In the genomic region with DNA sequence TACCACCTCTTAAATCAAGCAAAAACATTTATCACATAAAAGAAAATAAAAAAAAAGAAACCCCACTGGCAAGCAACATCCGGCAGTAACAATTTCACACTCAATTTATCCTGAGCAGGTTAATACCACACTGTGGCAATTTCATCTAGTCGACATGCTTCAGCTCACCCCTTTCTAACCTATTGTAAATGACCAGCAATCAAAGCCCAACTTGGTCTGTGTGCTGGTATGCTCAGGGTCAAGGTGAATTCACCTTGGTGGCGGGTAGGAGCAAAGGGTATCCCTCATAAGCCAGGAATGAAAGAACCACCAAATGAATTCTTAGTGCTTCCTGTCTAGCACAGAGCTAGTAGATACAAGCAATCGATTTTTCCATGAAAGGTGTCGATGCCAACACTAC, we compare ENCODE assay signal across 20 cellular contexts.
DNase-seq lines count a peak whose midpoint lies in the region; ATAC-seq lines count a peak whose summit lies in the region.
"Had no signal": no experiment of that assay in that cellular context is flagged by ENCODE, and none has a peak within 500 bp of the region (broad histone marks: within the 10 kb centered on the region; RNA-seq: fewer than 3 reads in every experiment).

No MANE protein-coding gene starts in this region.

- peak overlapping the region; percentile 71 for H3K4me3 Mint-ChIP-seq in activated T-cell treated with anti-CD3 and anti-CD28 coated beads, Interleukin-2, amount 50 U/mL, for 24 hours
- H3K4me3 Mint-ChIP-seq in CD4-positive, alpha-beta memory T cell = peak overlapping the region in 6 of 8 donors; percentile 8 to 78 (median 46)
- peak overlapping the region; percentile 77 for H3K4me3 Mint-ChIP-seq in activated naive CD8-positive, alpha-beta T cell treated with anti-CD3 and anti-CD28 coated beads for 36 hours
- peak overlapping the region; percentile 72 to 97 (median 88) for H3K4me3 Mint-ChIP-seq in naive thymus-derived CD4-positive, alpha-beta T cell

- CTCF ChIA-PET in CD4-positive, alpha-beta memory T cell (lab: Charles Lee; ENCODE audit: partially characterized antibody) = interaction anchor here (1.4 to 3.2 kb wide), 2 partner anchors 10 to 42 kb away, joined by 9 read pairs; no protein-coding TSS in a partner anchor
- CTCF ChIA-PET in naive thymus-derived CD4-positive, alpha-beta T cell (lab: Charles Lee) = interaction anchor here (1.0 to 16.7 kb wide), 6 partner anchors 11 to 42 kb away, joined by 3 to 283 read pairs (median 4); no protein-coding TSS in a partner anchor

- no peaks in the 10 kb centered on the region for H3K27me3 ChIP-seq in CD4-positive, alpha-beta memory T cell (ENCODE audit: insufficient read depth, low read length)
- H3K27me3 ChIP-seq in naive thymus-derived CD4-positive, alpha-beta T cell (ENCODE audit: control insufficient read depth in 2 of 2, insufficient read depth in 2 of 2, low read length in 2 of 2) = no peaks in the 10 kb centered on the region
- H3K27me3 ChIP-seq: gastroesophageal sphincter, SJSA1, uterus had no signal

- no peak overlapping the region for H3K27ac ChIP-seq in CD4-positive, alpha-beta memory T cell (ENCODE audit: low read depth, low read length)
- H3K27ac ChIP-seq in naive thymus-derived CD4-positive, alpha-beta T cell (ENCODE audit: low read depth, low read length) = peak overlapping the region; percentile 94
- H3K27ac ChIP-seq: gastroesophageal sphincter, SJSA1, uterus had no signal

- POLR2A ChIA-PET in CD4-positive, alpha-beta memory T cell (lab: Charles Lee; ENCODE audit: partially characterized antibody) = interaction anchor here (0.9 to 17.9 kb wide), 4 partner anchors 10 to 28 kb away, joined by 3 to 459 read pairs (median 8); no protein-coding TSS in a partner anchor
- POLR2A ChIA-PET in naive thymus-derived CD4-positive, alpha-beta T cell (lab: Charles Lee) = interaction anchor here (0.7 to 14.4 kb wide), 7 partner anchors 12 to 357 kb away, joined by 4 to 189 read pairs (median 5); no protein-coding TSS in a partner anchor

- H3K36me3 ChIP-seq in CD4-positive, alpha-beta memory T cell (ENCODE audit: insufficient read depth, low read length) = peaks cover 5% of the 10 kb centered on the region
- H3K36me3 ChIP-seq in naive thymus-derived CD4-positive, alpha-beta T cell (ENCODE audit: control insufficient read depth in 2 of 3, insufficient read depth in 3 of 3, low read length in 3 of 3) = peaks cover 0 to 15% (median 0%) of the 10 kb centered on the region in 3 experiments
- H3K36me3 ChIP-seq: gastroesophageal sphincter, SJSA1, uterus had no signal

- ATAC-seq in naive thymus-derived CD4-positive, alpha-beta T cell = peak; percentile 54
- no peak for ATAC-seq in GM21529 (IDR thresholded peaks at IDR 0.05; ENCODE audit: unreplicated experiment)
- ATAC-seq: gastroesophageal sphincter, HCT116 had no signal

- no peak overlapping the region for H3K4me3 ChIP-seq in CD4-positive, alpha-beta memory T cell (ENCODE audit: low read length in 2 of 2)
- H3K4me3 ChIP-seq in naive thymus-derived CD4-positive, alpha-beta T cell (ENCODE audit: low read length) = peak overlapping the region; percentile 15
- H3K4me3 ChIP-seq: gastroesophageal sphincter, SJSA1, uterus had no signal

- peak overlapping the region; percentile 91 for H3K27ac Mint-ChIP-seq in activated T-cell treated with anti-CD3 and anti-CD28 coated beads, Interleukin-2, amount 50 U/mL, for 24 hours
- H3K27ac Mint-ChIP-seq in CD4-positive, alpha-beta memory T cell = peak overlapping the region in 6 of 7 donors; percentile 22 to 89 (median 57)
- peak overlapping the region; percentile 94 for H3K27ac Mint-ChIP-seq in activated naive CD8-positive, alpha-beta T cell treated with anti-CD3 and anti-CD28 coated beads for 36 hours
- peak overlapping the region in 8 of 9 donors; percentile 92 to 100 (median 97) for H3K27ac Mint-ChIP-seq in naive thymus-derived CD4-positive, alpha-beta T cell

- DNase-seq in activated T-cell treated with anti-CD3 and anti-CD28 coated beads, Interleukin-2, amount 50 U/mL, for 24 hours = no peak
- no peak for DNase-seq in activated T-cell treated with anti-CD3 and anti-CD28 coated beads, Interleukin-2, amount 50 U/mL, for 1 hour
- DNase-seq in CD4-positive, alpha-beta memory T cell = no peak
- no peak for DNase-seq in activated naive CD8-positive, alpha-beta T cell treated with anti-CD3 and anti-CD28 coated beads for 36 hours
- peak in 6 of 9 donors; percentile 56 to 68 (median 60) for DNase-seq in naive thymus-derived CD4-positive, alpha-beta T cell
- no peak for DNase-seq in HuH-7.5 (ENCODE audit: low spot score)
- no peak for DNase-seq in NCI-H1092 treated with DMSO at 0.1 percent for 48 hours (lab: John Stamatoyannopoulos, UW)
- DNase-seq: COR-L47; erythroblast; Kasumi-1; NCI-H2171; NCI-H774; retina; stimulated activated naive CD4-positive, alpha-beta T cell treated with Interleukin-2 at 50 U/mL for 16 hours; T-helper 9 cell; uterus had no signal

- H3K4me1 ChIP-seq in CD4-positive, alpha-beta memory T cell (ENCODE audit: insufficient read depth, low read length) = peaks cover 90% of the 10 kb centered on the region
- peaks cover 8 to 83% of the 10 kb centered on the region in 2 donors for H3K4me1 ChIP-seq in naive thymus-derived CD4-positive, alpha-beta T cell (ENCODE audit: control insufficient read depth in 2 of 2, insufficient read depth in 2 of 2, low read length in 2 of 2)
- H3K4me1 ChIP-seq: uterus had no signal

- intact Hi-C loops in CD4-positive, alpha-beta memory T cell (cut with micrococcal nuclease) = no loop called here
- intact Hi-C loops in naive thymus-derived CD4-positive, alpha-beta T cell (cut with micrococcal nuclease) = loop anchor here in 1 of 2 donors (1.0 kb wide), 4 partner anchors 13 to 31 kb away; no protein-coding TSS in a partner anchor

- peaks cover 93% of the 10 kb centered on the region for H3K4me1 Mint-ChIP-seq in activated T-cell treated with anti-CD3 and anti-CD28 coated beads, Interleukin-2, amount 50 U/mL, for 24 hours (ENCODE audit: low read depth)
- peaks cover 71 to 91% (median 79%) of the 10 kb centered on the region in 4 donors for H3K4me1 Mint-ChIP-seq in CD4-positive, alpha-beta memory T cell
- H3K4me1 Mint-ChIP-seq in activated naive CD8-positive, alpha-beta T cell treated with anti-CD3 and anti-CD28 coated beads for 36 hours = peaks cover 85% of the 10 kb centered on the region
- H3K4me1 Mint-ChIP-seq in naive thymus-derived CD4-positive, alpha-beta T cell = peaks cover 80 to 96% (median 92%) of the 10 kb centered on the region in 7 donors

- H3K36me3 Mint-ChIP-seq in activated T-cell treated with anti-CD3 and anti-CD28 coated beads, Interleukin-2, amount 50 U/mL, for 24 hours (ENCODE audit: low read depth) = peaks cover 21% of the 10 kb centered on the region
- H3K36me3 Mint-ChIP-seq in CD4-positive, alpha-beta memory T cell = peaks cover 33 to 49% of the 10 kb centered on the region in 2 donors
- peaks cover 31% of the 10 kb centered on the region for H3K36me3 Mint-ChIP-seq in activated naive CD8-positive, alpha-beta T cell treated with anti-CD3 and anti-CD28 coated beads for 36 hours
- H3K36me3 Mint-ChIP-seq in naive thymus-derived CD4-positive, alpha-beta T cell = peaks cover 0 to 39% (median 26%) of the 10 kb centered on the region in 5 donors

- H3K9me3 Mint-ChIP-seq in activated T-cell treated with anti-CD3 and anti-CD28 coated beads, Interleukin-2, amount 50 U/mL, for 24 hours = no peaks in the 10 kb centered on the region
- no peaks in the 10 kb centered on the region for H3K9me3 Mint-ChIP-seq in CD4-positive, alpha-beta memory T cell
- H3K9me3 Mint-ChIP-seq in activated naive CD8-positive, alpha-beta T cell treated with anti-CD3 and anti-CD28 coated beads for 36 hours = peaks cover 9% of the 10 kb centered on the region
- peaks cover 0 to 6% (median 0%) of the 10 kb centered on the region in 11 donors for H3K9me3 Mint-ChIP-seq in naive thymus-derived CD4-positive, alpha-beta T cell

- no peaks in the 10 kb centered on the region for H3K9me3 ChIP-seq in CD4-positive, alpha-beta memory T cell (ENCODE audit: control insufficient read depth in 1 of 2, low read length in 2 of 2)
- no peaks in the 10 kb centered on the region for H3K9me3 ChIP-seq in naive thymus-derived CD4-positive, alpha-beta T cell (ENCODE audit: control insufficient read depth in 2 of 3, low read length in 3 of 3)
- H3K9me3 ChIP-seq: gastroesophageal sphincter, SJSA1, uterus had no signal

- no peaks in the 10 kb centered on the region for H3K27me3 Mint-ChIP-seq in activated T-cell treated with anti-CD3 and anti-CD28 coated beads, Interleukin-2, amount 50 U/mL, for 24 hours
- no peaks in the 10 kb centered on the region for H3K27me3 Mint-ChIP-seq in CD4-positive, alpha-beta memory T cell
- no peaks in the 10 kb centered on the region for H3K27me3 Mint-ChIP-seq in activated naive CD8-positive, alpha-beta T cell treated with anti-CD3 and anti-CD28 coated beads for 36 hours
- H3K27me3 Mint-ChIP-seq in naive thymus-derived CD4-positive, alpha-beta T cell = no peaks in the 10 kb centered on the region

Comparison
In these comparisons a context has a peak if more than half of its experiments do, and no peak if none do; other contexts are left out.
1. DNase-seq: peak in naive thymus-derived CD4-positive, alpha-beta T cell (6 of 9); none in activated T-cell treated with anti-CD3 and anti-CD28 coated beads, Interleukin-2, amount 50 U/mL, for 24 hours (single experiment), activated T-cell treated with anti-CD3 and anti-CD28 coated beads, Interleukin-2, amount 50 U/mL, for 1 hour (single experiment), CD4-positive, alpha-beta memory T cell (0 of 5), activated naive CD8-positive, alpha-beta T cell treated with anti-CD3 and anti-CD28 coated beads for 36 hours (single experiment), HuH-7.5 (single experiment) and NCI-H1092 treated with DMSO at 0.1 percent for 48 hours (single experiment).
2. Peak in every context shown above with its lines, with median percentiles within 50 percentile points of each other: H3K27ac Mint-ChIP-seq and H3K4me3 Mint-ChIP-seq.